Comparison of ENCODE assay signal across 32 cellular contexts in the genomic region with DNA sequence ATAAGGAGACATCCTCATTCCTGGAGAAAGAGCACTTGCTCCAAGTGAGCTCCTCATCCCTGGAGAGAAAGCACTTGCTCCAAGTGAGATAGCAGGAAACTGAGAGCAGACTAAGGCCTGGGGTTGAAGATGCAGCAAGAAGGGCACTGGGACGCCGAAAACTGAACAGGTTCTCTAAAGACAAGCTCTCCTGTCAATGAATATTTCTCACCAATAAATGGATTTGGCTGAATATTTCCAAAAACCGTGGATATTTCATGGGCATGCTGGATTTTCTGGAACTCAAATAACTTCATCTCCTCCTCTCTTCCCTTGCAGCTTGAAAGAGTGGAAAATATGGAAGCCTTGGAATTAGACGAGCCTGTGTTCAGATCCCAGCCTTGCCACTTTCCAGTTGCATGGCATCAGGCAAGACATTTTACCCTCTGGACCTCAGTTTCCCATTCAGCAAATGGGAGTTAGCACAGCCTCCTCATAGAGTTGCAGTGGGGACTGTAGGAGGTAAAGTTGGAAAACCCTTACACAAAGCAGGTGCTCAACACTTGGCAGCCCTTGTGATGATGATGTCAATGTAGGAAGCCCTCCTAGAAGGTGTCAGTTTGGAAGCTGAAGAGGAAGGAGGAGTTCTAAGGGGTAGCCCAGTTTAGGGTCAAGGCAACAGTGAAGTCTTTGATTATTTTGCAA. TPM values are rescaled to one million over a fixed set of nuclear protein-coding genes. Genes with fewer than 3 reads are reported as not detected.
"Had no signal": no experiment of that assay in that cellular context is flagged by ENCODE, and none has a peak within 500 bp of the region (broad histone marks: within the 10 kb centered on the region; RNA-seq: fewer than 3 reads in every experiment).

No MANE protein-coding gene starts in this region.

- H3K4me3 ChIP-seq: stomach, suprapubic skin, testis, thoracic aorta, thyroid gland, tibial artery, tibial nerve, transverse colon, upper lobe of left lung, upper lobe of right lung, uterus, vagina had no signal

- H3K27me3 ChIP-seq: testis, thyroid gland, upper lobe of left lung, uterus, vagina had no signal

- H3K9me3 Mint-ChIP-seq: stimulated activated naive CD8-positive, alpha-beta T cell treated with anti-CD3 and anti-CD28 coated beads, Interleukin-15, Interleukin-2, amounts not matched to agents 100 ng/mL and 50 ng/mL, for 24 hours had no signal

- H3K36me3 Mint-ChIP-seq: stimulated activated effector memory CD8-positive, alpha-beta T cell treated with anti-CD3 and anti-CD28 coated beads, Interleukin-12 subunit alpha, Interleukin-12 subunit beta, amount 100 ng/mL, for 72 hours; stimulated activated memory B cell treated with anti-CD40 and anti-IgM and Interleukin-4, amounts not matched to agents 10 μg/mL and 1 μg/mL and 100 μg/mL, for 72 hours; stimulated activated naive B cell treated with anti-CD40 and anti-IgM and Interleukin-4, amounts not matched to agents 10 μg/mL and 1 μg/mL and 100 μg/mL, for 72 hours; type B pancreatic cell had no signal

- H3K4me1 Mint-ChIP-seq: stimulated activated effector memory CD8-positive, alpha-beta T cell treated with anti-CD3 and anti-CD28 coated beads, Interleukin-12 subunit alpha, Interleukin-12 subunit beta, amount 100 ng/mL, for 72 hours; stimulated activated memory B cell treated with anti-CD40 and anti-IgM and Interleukin-4, amounts not matched to agents 10 μg/mL and 1 μg/mL and 100 μg/mL, for 72 hours; stimulated activated naive B cell treated with anti-CD40 and anti-IgM and Interleukin-4, amounts not matched to agents 10 μg/mL and 1 μg/mL and 100 μg/mL, for 72 hours; stimulated activated naive CD8-positive, alpha-beta T cell treated with anti-CD3 and anti-CD28 coated beads, Interleukin-15, amount 100 ng/mL, for 72 hours had no signal

- H3K27ac ChIP-seq: stomach, suprapubic skin, testis, thoracic aorta, thyroid gland, tibial artery, tibial nerve, transverse colon, upper lobe of left lung, upper lobe of right lung, uterus, vagina had no signal

- H3K4me3 Mint-ChIP-seq: stimulated activated effector memory CD8-positive, alpha-beta T cell treated with anti-CD3 and anti-CD28 coated beads, Interleukin-12 subunit alpha, Interleukin-12 subunit beta, amount 100 ng/mL, for 72 hours; stimulated activated memory B cell treated with anti-CD40 and anti-IgM and Interleukin-4, amounts not matched to agents 10 μg/mL and 1 μg/mL and 100 μg/mL, for 72 hours; stimulated activated naive B cell treated with anti-CD40 and anti-IgM and Interleukin-4, amounts not matched to agents 10 μg/mL and 1 μg/mL and 100 μg/mL, for 72 hours; stimulated activated naive CD8-positive, alpha-beta T cell treated with anti-CD3 and anti-CD28 coated beads, Interleukin-15, amount 100 ng/mL, for 72 hours; stimulated activated naive CD8-positive, alpha-beta T cell treated with anti-CD3 and anti-CD28 coated beads, Interleukin-15, Interleukin-2, amounts not matched to agents 100 ng/mL and 50 ng/mL, for 24 hours; type B pancreatic cell had no signal

- H3K9me3 ChIP-seq: stomach, suprapubic skin, testis, thoracic aorta, thyroid gland, tibial artery, tibial nerve, transverse colon, upper lobe of left lung, upper lobe of right lung, uterus, vagina had no signal

- H3K27ac Mint-ChIP-seq: stimulated activated effector memory CD8-positive, alpha-beta T cell treated with anti-CD3 and anti-CD28 coated beads, Interleukin-12 subunit alpha, Interleukin-12 subunit beta, amount 100 ng/mL, for 72 hours; stimulated activated memory B cell treated with anti-CD40 and anti-IgM and Interleukin-4, amounts not matched to agents 10 μg/mL and 1 μg/mL and 100 μg/mL, for 72 hours; stimulated activated naive B cell treated with anti-CD40 and anti-IgM and Interleukin-4, amounts not matched to agents 10 μg/mL and 1 μg/mL and 100 μg/mL, for 72 hours; stimulated activated naive CD8-positive, alpha-beta T cell treated with anti-CD3 and anti-CD28 coated beads, Interleukin-15, amount 100 ng/mL, for 72 hours; stimulated activated naive CD8-positive, alpha-beta T cell treated with anti-CD3 and anti-CD28 coated beads, Interleukin-15, Interleukin-2, amounts not matched to agents 100 ng/mL and 50 ng/mL, for 24 hours; type B pancreatic cell had no signal

- H3K36me3 ChIP-seq: stomach, suprapubic skin, thoracic aorta, thyroid gland, tibial artery, tibial nerve, transverse colon, upper lobe of left lung, upper lobe of right lung, uterus, vagina had no signal

- DNase-seq: stimulated activated CD4-positive, alpha-beta T cell treated with anti-CD3 and anti-CD28 coated beads, Interleukin-2, amount 100 ng/mL, for 48 hours; stimulated activated CD4-positive, alpha-beta T cell treated with anti-CD3 and anti-CD28 coated beads, Interleukin-4, amount 100 ng/mL, for 1 hour; stimulated activated CD4-positive, alpha-beta T cell treated with anti-CD3 and anti-CD28 coated beads, Interleukin-4, amount 100 ng/mL, for 24 hours; stimulated activated CD4-positive, alpha-beta T cell treated with anti-CD3 and anti-CD28 coated beads, Interleukin-4, amount 100 ng/mL, for 4 hours; stimulated activated CD8-positive, alpha-beta memory T cell treated with anti-CD3 and anti-CD28 coated beads, Interleukin-4, amount 100 ng/mL, for 48 hours; stimulated activated naive B cell treated with anti-CD40 and anti-IgM and Interleukin-4, amounts not matched to agents 10 μg/mL and 1 μg/mL and 100 μg/mL, for 72 hours; stimulated activated naive CD4-positive, alpha-beta T cell; stimulated activated naive CD4-positive, alpha-beta T cell treated with Interleukin-2 at 50 U/mL for 16 hours; stimulated activated naive CD8-positive, alpha-beta T cell treated with anti-CD3 and anti-CD28 coated beads, Interleukin-15, amount 100 ng/mL, for 72 hours; stimulated activated naive CD8-positive, alpha-beta T cell treated with anti-CD3 and anti-CD28 coated beads, Interleukin-15, Interleukin-2, amounts not matched to agents 100 U/mL and 50 U/mL, for 24 hours; stomach; substantia nigra; testis; thyroid gland; tibial artery; transverse colon; trophoblast cell; upper lobe of left lung; upper lobe of right lung; uterus had no signal

- H3K4me1 ChIP-seq: stomach, suprapubic skin, testis, tibial artery, tibial nerve, transverse colon, upper lobe of left lung, upper lobe of right lung, uterus, vagina had no signal

- ATAC-seq: stimulated activated effector memory CD8-positive, alpha-beta T cell treated with anti-CD3 and anti-CD28 coated beads, Interleukin-12 subunit alpha, Interleukin-12 subunit beta, amount 100 ng/mL, for 72 hours; stimulated activated memory B cell treated with anti-CD40 and anti-IgM and Interleukin-4, amounts not matched to agents 10 μg/mL and 1 μg/mL and 100 μg/mL, for 72 hours; stimulated activated naive B cell treated with anti-CD40 and anti-IgM and Interleukin-4, amounts not matched to agents 10 μg/mL and 1 μg/mL and 100 μg/mL, for 72 hours; stimulated activated naive CD8-positive, alpha-beta T cell treated with anti-CD3 and anti-CD28 coated beads, Interleukin-15, amount 100 ng/mL, for 72 hours; stimulated activated naive CD8-positive, alpha-beta T cell treated with anti-CD3 and anti-CD28 coated beads, Interleukin-15, Interleukin-2, amounts not matched to agents 100 U/mL and 50 U/mL, for 24 hours; upper lobe of right lung had no signal

RNA-seq across cellular contexts. Expression of a gene that starts 4.4 kb away (rescaled TPM):
- total RNA-seq: stomach, subcutaneous adipose tissue, suprapubic skin, temporal lobe, testis, thoracic aorta, thyroid gland, tibial nerve, transverse colon, upper lobe of left lung, upper lobe of right lung, ureter, urinary bladder, uterus, vagina had no signal
- polyA plus RNA-seq: stomach, urinary bladder had no signal

RNA-seq across cellular contexts. Expression of a gene that starts 14.4 kb away (rescaled TPM):
- total RNA-seq: stomach, subcutaneous adipose tissue, suprapubic skin, temporal lobe, testis, thoracic aorta, thyroid gland, tibial nerve, transverse colon, upper lobe of left lung, upper lobe of right lung, ureter, urinary bladder, uterus, vagina had no signal
- polyA plus RNA-seq: urinary bladder had no signal

RNA-seq across cellular contexts. Expression of a gene that starts 32.4 kb away (rescaled TPM):
- total RNA-seq: subcutaneous adipose tissue, temporal lobe, thoracic aorta, tibial nerve, transverse colon, uterus had no signal
- polyA plus RNA-seq: urinary bladder had no signal

RNA-seq across cellular contexts. Expression of a gene that starts 52.6 kb away (rescaled TPM):
- total RNA-seq: stomach, temporal lobe, thoracic aorta, thyroid gland, transverse colon, ureter, urinary bladder, uterus had no signal
- polyA plus RNA-seq: urinary bladder had no signal
